ENCODE assay signal across 18 cellular contexts in the genomic region with DNA sequence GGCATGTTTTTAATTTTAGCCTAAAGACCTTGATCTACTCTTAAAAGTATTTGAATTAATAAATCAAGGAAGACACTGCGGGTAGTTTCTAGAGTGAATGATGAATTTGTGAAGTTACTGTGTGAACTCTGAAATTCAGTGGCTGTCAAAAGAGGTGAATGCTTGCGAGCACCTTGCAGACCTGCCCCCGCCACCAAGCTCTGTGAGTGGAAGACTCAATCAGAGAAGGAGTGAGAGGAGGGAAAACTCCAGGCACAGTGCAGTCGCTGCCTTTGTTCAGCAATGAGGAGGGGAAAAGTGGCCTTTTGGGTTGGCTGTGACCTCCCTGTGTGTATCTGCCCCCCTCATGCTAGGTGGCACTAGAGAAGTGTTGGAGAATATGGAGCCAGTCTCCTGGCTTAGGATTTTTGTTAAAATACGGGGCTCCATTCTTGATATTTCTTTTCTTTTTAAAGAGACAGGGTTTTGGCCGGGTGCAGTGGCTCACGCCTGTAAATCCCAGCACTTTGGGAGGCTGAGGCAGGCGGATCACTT. TPM values are rescaled to one million over a fixed set of nuclear protein-coding genes. Genes with fewer than 3 reads are reported as not detected.
A peak's percentile ranks its signal among the peaks of the same experiment; 100 is the strongest.
DNase-seq lines count a peak whose midpoint lies in the region; ATAC-seq, FAIRE-seq and TF ChIP-seq lines count a peak whose summit lies in the region.
"Had no signal": no experiment of that assay in that cellular context is flagged by ENCODE, and none has a peak within 500 bp of the region (broad histone marks: within the 10 kb centered on the region; RNA-seq: fewer than 3 reads in every experiment).

No MANE protein-coding gene starts in this region.

- H3K79me2 ChIP-seq in GM23338 (replicated peaks; ENCODE audit: insufficient read depth): peaks cover 99% of the 10 kb centered on the region
- H3K79me2 ChIP-seq in K562 (ENCODE audit: control insufficient read depth, insufficient read depth, low read length): peaks cover 98% of the 10 kb centered on the region

- no peak overlapping the region for H3K4me3 Mint-ChIP-seq in GM23338
- no peak overlapping the region for H3K4me3 Mint-ChIP-seq in nephron progenitor cell
- no peak overlapping the region for H3K4me3 Mint-ChIP-seq in CD8-positive, alpha-beta T cell

- H3K9me3 Mint-ChIP-seq in GM23338: no peaks in the 10 kb centered on the region
- H3K9me3 Mint-ChIP-seq in nephron progenitor cell: peaks cover 7% of the 10 kb centered on the region
- H3K9me3 Mint-ChIP-seq in CD8-positive, alpha-beta T cell: no peaks in the 10 kb centered on the region

- H3K4me2 ChIP-seq in BLaER1 (peak overlapping the region; percentile 72), GM23338 (no peak overlapping the region), K562 (ENCODE audit: insufficient read depth, low read length) (peak overlapping the region; percentile 68)
- H3K4me2 ChIP-seq: KMS-11, smooth muscle cell had no signal

- no peaks in the 10 kb centered on the region for H3K9me2 ChIP-seq in GM23338 (ENCODE audit: insufficient read depth)

- BruUV-seq in K562 (replicated peaks; lab: Mats Ljungman, UMichigan): no TSS peak

- H3K4me1 Mint-ChIP-seq in GM23338: peaks cover 38% of the 10 kb centered on the region
- H3K4me1 Mint-ChIP-seq in nephron progenitor cell: peaks cover 64% of the 10 kb centered on the region
- peaks cover 44% of the 10 kb centered on the region for H3K4me1 Mint-ChIP-seq in CD8-positive, alpha-beta T cell (ENCODE audit: low read depth)

- peak overlapping the region; percentile 9; the same call in 1 of the 2 replicates for H3K4me3 ChIP-seq in BLaER1
- no peak overlapping the region for H3K4me3 ChIP-seq in GM23338
- no peak overlapping the region for H3K4me3 ChIP-seq in K562
- no peak overlapping the region for H3K4me3 ChIP-seq in CD8-positive, alpha-beta T cell (ENCODE audit: low read depth, low read length)
- H3K4me3 ChIP-seq: smooth muscle cell had no signal

- peaks cover 100% of the 10 kb centered on the region for H3K4me1 ChIP-seq in BLaER1
- H3K4me1 ChIP-seq in GM23338 (ENCODE audit: insufficient read depth): peaks cover 17% of the 10 kb centered on the region
- H3K4me1 ChIP-seq in K562 (replicated peaks in 1 of 2; ENCODE audit: control insufficient read depth in 2 of 2, insufficient read depth in 2 of 2, low read length in 2 of 2): peaks cover 43 to 85% of the 10 kb centered on the region in 2 experiments
- peaks cover 26% of the 10 kb centered on the region for H3K4me1 ChIP-seq in CD8-positive, alpha-beta T cell (ENCODE audit: insufficient read depth, low read length)

- WGBS in K562 (ENCODE audit: insufficient coverage, low coverage, missing lambda C conversion rate): 66% methylated on average over 8 of the region's 8 CpGs

- H4K20me1 ChIP-seq in BLaER1: peaks cover 100% of the 10 kb centered on the region
- H4K20me1 ChIP-seq in GM23338 (replicated peaks; ENCODE audit: insufficient read depth): peaks cover 44% of the 10 kb centered on the region
- H4K20me1 ChIP-seq in K562 (replicated peaks; ENCODE audit: control insufficient read depth, insufficient read depth, low read length): no peaks in the 10 kb centered on the region

- H3K9ac ChIP-seq in BLaER1: peak overlapping the region; percentile 31; the same call in 1 of the 2 replicates
- peak overlapping the region; percentile 39 to 62; a peak in 2 of 4 replicates for H3K9ac ChIP-seq in K562 (ENCODE audit: insufficient read depth in 1 of 2, low read depth in 2 of 2, low read length in 2 of 2)
- H3K9ac ChIP-seq: KMS-11 had no signal

- CTCF ChIA-PET in K562 (lab: Yijun Ruan, JAX; ENCODE audit: low intra/inter-chr PET ratio): no interaction called here
- CTCF ChIA-PET in CD8-positive, alpha-beta T cell (lab: Charles Lee): interaction anchor here (0.9 to 6.5 kb wide), 5 partner anchors 11 to 65 kb away, joined by 3 to 38 read pairs (median 4); a partner anchor contains a TSS
- CTCF ChIA-PET in HEK293T (lab: Yijun Ruan, JAX): interaction anchor here (0.6 kb wide), 1 partner anchor 16 kb away, joined by 4 read pairs; no protein-coding TSS in a partner anchor

- H3K27ac Mint-ChIP-seq in GM23338 (peak overlapping the region; percentile 58), nephron progenitor cell (peak overlapping the region; percentile 49)
- H3K27ac Mint-ChIP-seq in CD8-positive, alpha-beta T cell: no peak overlapping the region

- DNase-seq in GM23338 (ENCODE audit: low spot score) (no peak), K562 (ENCODE audit: extremely low read depth in 1 of 4, low spot score in 3 of 4) (no peak), nephron progenitor cell (no peak), AG20443 (ENCODE audit: low spot score) (no peak), HEK293T (ENCODE audit: extremely low spot score) (no peak)
- no peak for DNase-seq in CD8-positive, alpha-beta T cell
- DNase-seq: activated CD8-positive, alpha-beta memory T cell treated with anti-CD3 and anti-CD28 coated beads for 24 hours; activated gamma-delta T cell; islet precursor cell; mesendoderm; NCI-H1436 treated with DMSO at 0.1 percent for 48 hours; NCI-H446 treated with DMSO at 0.1 percent for 48 hours had no signal

- ATAC-seq in GM23338 (peak; percentile 23), K562 (no peak), GM19035 (IDR thresholded peaks at IDR 0.05; ENCODE audit: unreplicated experiment) (no peak)
- ATAC-seq in CD8-positive, alpha-beta T cell: no peak

- peaks cover under 1% of the 10 kb centered on the region; the same call in 1 of the 2 replicates for H3F3A ChIP-seq in GM23338 (replicated peaks; ENCODE audit: low read depth)

- TF ChIP-seq POLR2A in K562 (conservative IDR thresholded peaks at IDR 0.05): no peak

- H3K9me1 ChIP-seq in K562 (ENCODE audit: control insufficient read depth, insufficient read depth, low read length): no peaks in the 10 kb centered on the region

- H3K9me3 ChIP-seq in BLaER1 (no peaks in the 10 kb centered on the region), K562 (replicated peaks; ENCODE audit: control insufficient read depth, insufficient read depth, low read depth, low read length) (no peaks in the 10 kb centered on the region)
- no peaks in the 10 kb centered on the region for H3K9me3 ChIP-seq in CD8-positive, alpha-beta T cell (ENCODE audit: low read length)

- intact Hi-C loops in K562 (cut with micrococcal nuclease): loop anchor here (2.0 kb wide), 2 partner anchors 47 to 61 kb away; no protein-coding TSS in a partner anchor
- intact Hi-C loops in CD8-positive, alpha-beta T cell (cut with DNase I, micrococcal nuclease): loop anchor here in 1 of 2 experiments (2.0 kb wide), 1 partner anchor 63 kb away; no protein-coding TSS in a partner anchor

- TF ChIP-seq CTCF in GM23338 (conservative IDR thresholded peaks at IDR 0.05; ENCODE audit: low read depth in 2 of 2) (0 out of 4 replicates have a peak, but pooled peaks of 1 of the 2 experiments have one; percentile 3), K562 (IDR thresholded peaks at IDR 0.05 in 2 of 3, conservative IDR thresholded peaks at IDR 0.05 in 1 of 3; ENCODE audit: insufficient read depth in 2 of 3, low read depth in 1 of 3, low read length in 3 of 3) (0 out of 6 replicates have a peak, but pooled peaks of 1 of the 3 experiments have one; percentile 18), nephron progenitor cell (IDR thresholded peaks at IDR 0.05) (no peak)
- no peak for TF ChIP-seq CTCF in CD8-positive, alpha-beta T cell (IDR thresholded peaks at IDR 0.05)

- POLR2A ChIA-PET in K562 (lab: Yijun Ruan, JAX): interaction anchor here (0.5 to 5.1 kb wide), 6 partner anchors 9 to 68 kb away, joined by 3 to 25 read pairs (median 4); no protein-coding TSS in a partner anchor
- POLR2A ChIA-PET in CD8-positive, alpha-beta T cell (lab: Charles Lee): interaction anchor here (1.0 to 1.6 kb wide), 2 partner anchors 35 to 79 kb away, joined by 3 to 4 read pairs; a partner anchor contains a TSS
- POLR2A ChIA-PET in HEK293T (lab: Yijun Ruan, JAX): no interaction called here

- no peak for TF ChIP-seq EP300 in K562 (IDR thresholded peaks at IDR 0.05; ENCODE audit: low read length)

- no peaks in the 10 kb centered on the region for H3K36me3 Mint-ChIP-seq in GM23338 (ENCODE audit: low read depth)
- peaks cover 25% of the 10 kb centered on the region for H3K36me3 Mint-ChIP-seq in nephron progenitor cell (ENCODE audit: low read depth)
- H3K36me3 Mint-ChIP-seq in CD8-positive, alpha-beta T cell: no peaks in the 10 kb centered on the region

- H3K27me3 ChIP-seq in BLaER1: no peaks in the 10 kb centered on the region
- no peaks in the 10 kb centered on the region for H3K27me3 ChIP-seq in GM23338 (ENCODE audit: insufficient read depth)
- no peaks in the 10 kb centered on the region for H3K27me3 ChIP-seq in K562 (ENCODE audit: control insufficient read depth in 2 of 2, insufficient read depth in 2 of 2, low read length in 2 of 2)
- H3K27me3 ChIP-seq in CD8-positive, alpha-beta T cell (ENCODE audit: insufficient read depth, low read length): no peaks in the 10 kb centered on the region

- in situ Hi-C loops in K562 (cut with MboI): no loop called here

- H3K27me3 Mint-ChIP-seq in GM23338 (ENCODE audit: insufficient read depth, low read depth, poor library complexity) (no peaks in the 10 kb centered on the region), nephron progenitor cell (ENCODE audit: low read depth, poor library complexity) (no peaks in the 10 kb centered on the region)
- H3K27me3 Mint-ChIP-seq in CD8-positive, alpha-beta T cell (ENCODE audit: low read depth): no peaks in the 10 kb centered on the region

- FAIRE-seq in K562 (lab: Jason Lieb, UNC): no peak
- FAIRE-seq: endothelial cell of umbilical vein, GM18507 had no signal

- H2AFZ ChIP-seq in GM23338: no peak overlapping the region
- H2AFZ ChIP-seq in K562 (ENCODE audit: low read depth, low read length): peak overlapping the region; percentile 33; the same call in 1 of the 2 replicates

- peaks cover 35% of the 10 kb centered on the region for H3K36me3 ChIP-seq in BLaER1
- no peaks in the 10 kb centered on the region for H3K36me3 ChIP-seq in GM23338 (ENCODE audit: insufficient read depth)
- no peaks in the 10 kb centered on the region for H3K36me3 ChIP-seq in K562 (ENCODE audit: control insufficient read depth, insufficient read depth, low read length)
- H3K36me3 ChIP-seq in CD8-positive, alpha-beta T cell (ENCODE audit: insufficient read depth, low read length): no peaks in the 10 kb centered on the region

- no peak for TF ChIP-seq RAD21 in K562 (CRISPR knock-in tag; conservative IDR thresholded peaks at IDR 0.05 in 1 of 2, IDR thresholded peaks at IDR 0.05 in 1 of 2)

- H3K27ac ChIP-seq in BLaER1: peak overlapping the region; percentile 72
- 0 out of 2 replicates have a peak overlapping the region, but pooled peaks have one; percentile 64 for H3K27ac ChIP-seq in GM23338 (ENCODE audit: low read depth)
- peak overlapping the region; percentile 84 for H3K27ac ChIP-seq in K562 (ENCODE audit: extremely low read depth, low read depth, low read length)
- H3K27ac ChIP-seq in CD8-positive, alpha-beta T cell (ENCODE audit: low read depth, low read length): no peak overlapping the region
- H3K27ac ChIP-seq: KMS-11 had no signal

RNA-seq across cellular contexts. Expression of a gene that starts 53.0 kb away (rescaled TPM):
- total RNA-seq in GM23338 (2014; rRNA removed; shearing (Covaris generic)): 7.7 and 10.6 TPM in 2 replicates
- 3.9 and 5.0 TPM in 2 replicates for polyA plus RNA-seq in GM23338 (2016; fragmentation: Nextera tagmentation; extraction: Ambion mirVana)
- 0.48 and 1.4 TPM in 2 replicates for total RNA-seq in K562 (2011; cell fraction: chromatin; rRNA removed; ENCODE audit: low replicate concordance)
- 1.7 and 3.0 TPM in 2 replicates for total RNA-seq in K562 (2011; cell fraction: nucleolus; rRNA removed)
- total RNA-seq in K562 (2011; cell fraction: nucleoplasm; rRNA removed): 1.1 and 1.5 TPM in 2 replicates
- 0.33 and 0.73 TPM in 2 replicates for total RNA-seq in K562 (2014; rRNA removed)
- total RNA-seq in K562 (2014; rRNA removed; fragmentation: Illumina TruSeq; extraction: Trizol): not detected in 2 replicates
- total RNA-seq in K562 (2015; rRNA removed; fragmentation: Illumina TruSeq; extraction: Trizol): 0.19 and 0.40 TPM in 2 replicates
- total RNA-seq in K562 (2021): 0.69 and 0.83 TPM in 2 replicates
- polyA plus RNA-seq in K562 (2011; rRNA removed): 0.08 and 0.33 TPM in 2 replicates
- 0.21 and 1.0 TPM in 2 replicates for polyA plus RNA-seq in K562 (2011; cell fraction: cytosol; rRNA removed)
- polyA plus RNA-seq in K562 (2011; cell fraction: nucleus; rRNA removed): 0.42 and 2.2 TPM in 2 replicates
- polyA plus RNA-seq in K562 (2012): 0.61 and 0.93 TPM in 2 replicates
- 0.19 and 0.25 TPM in 2 replicates for polyA plus RNA-seq in K562 (2014; fragmentation: Illumina TruSeq; extraction: Trizol)
- polyA plus RNA-seq in K562 (2014; fragmentation: Nextera tagmentation; extraction: Ambion mirVana): not detected
- 0.39 and 0.86 TPM in 2 replicates for polyA plus RNA-seq in K562 (2014; rRNA removed)
- 0.21 TPM in 1 of 2 replicates, not detected in the other for polyA minus RNA-seq in K562 (2011; rRNA and poly(A)+ RNA removed)
- polyA minus RNA-seq in K562 (2011; cell fraction: cytosol; rRNA and poly(A)+ RNA removed): not detected in 2 replicates
- polyA minus RNA-seq in K562 (2011; cell fraction: nucleus; rRNA and poly(A)+ RNA removed): 0.44 and 1.1 TPM in 2 replicates
- total RNA-seq in CD8-positive, alpha-beta T cell: not detected
- total RNA-seq: endothelial cell of umbilical vein had no signal
